In genomic region chr1:212173572-212173971, GRCh38 we compare ENCODE assay signal across 23 cellular contexts.
DNase-seq lines count a peak whose midpoint lies in the region; ATAC-seq, FAIRE-seq and TF ChIP-seq lines count a peak whose summit lies in the region.
"Had no signal": no experiment of that assay in that cellular context is flagged by ENCODE, and none has a peak within 500 bp of the region (broad histone marks: within the 10 kb centered on the region; RNA-seq: fewer than 3 reads in every experiment).

No MANE protein-coding gene starts in this region.

- no peaks in the 10 kb centered on the region for H3K9me3 ChIP-seq in Caco-2
- no peaks in the 10 kb centered on the region for H3K9me3 ChIP-seq in K562 (replicated peaks; ENCODE audit: control insufficient read depth, insufficient read depth, low read depth, low read length)
- H3K9me3 ChIP-seq in small intestine (ENCODE audit: control insufficient read depth, low read depth) = no peaks in the 10 kb centered on the region

- H3K9me1 ChIP-seq in K562 (ENCODE audit: control insufficient read depth, insufficient read depth, low read length) = no peaks in the 10 kb centered on the region

- H3K4me1 ChIP-seq in Caco-2 (peaks cover 10% of the 10 kb centered on the region), K562 (replicated peaks in 1 of 2; ENCODE audit: control insufficient read depth in 2 of 2, insufficient read depth in 2 of 2, low read length in 2 of 2) (no peaks in the 10 kb centered on the region; a peak in 1 of 5 replicates), small intestine (ENCODE audit: control insufficient read depth in 2 of 2, insufficient read depth in 1 of 2, low read depth in 1 of 2, low read length in 1 of 2) (no peaks in the 10 kb centered on the region), foreskin keratinocyte (no peaks in the 10 kb centered on the region)

- H3K9me3 Mint-ChIP-seq in Caco-2 (ENCODE audit: unreplicated experiment) = no peaks in the 10 kb centered on the region
- H3K9me3 Mint-ChIP-seq in nephron progenitor cell = no peaks in the 10 kb centered on the region
- no peaks in the 10 kb centered on the region for H3K9me3 Mint-ChIP-seq in activated naive CD8-positive, alpha-beta T cell treated with anti-CD3 and anti-CD28 coated beads, Interleukin-2, amount 50 U/mL, for 24 hours
- H3K9me3 Mint-ChIP-seq: CD8-positive, alpha-beta memory T cell had no signal

- no peak for TF ChIP-seq RAD21 in K562 (CRISPR knock-in tag; conservative IDR thresholded peaks at IDR 0.05 in 1 of 2, IDR thresholded peaks at IDR 0.05 in 1 of 2)

- FAIRE-seq in K562 (lab: Jason Lieb, UNC) (peak; percentile 15), small intestine (lab: Jason Lieb, UNC) (no peak)
- FAIRE-seq: A204.1, D721Med, G401.6, GM12891, GM19239 had no signal

- peak overlapping the region; percentile 14 for H3K27ac Mint-ChIP-seq in Caco-2 (ENCODE audit: unreplicated experiment)
- peak overlapping the region; percentile 13 for H3K27ac Mint-ChIP-seq in nephron progenitor cell
- no peak overlapping the region for H3K27ac Mint-ChIP-seq in activated naive CD8-positive, alpha-beta T cell treated with anti-CD3 and anti-CD28 coated beads, Interleukin-2, amount 50 U/mL, for 24 hours
- H3K27ac Mint-ChIP-seq: B cell; CD4-positive, alpha-beta memory T cell; CD8-positive, alpha-beta memory T cell had no signal

- ATAC-seq in K562 = no peak
- no peak for ATAC-seq in foreskin keratinocyte
- ATAC-seq in activated naive CD8-positive, alpha-beta T cell treated with anti-CD3 and anti-CD28 coated beads, Interleukin-2, amount 50 U/mL, for 24 hours = no peak

- H3K36me3 ChIP-seq in Caco-2 (ENCODE audit: control insufficient read depth, insufficient read depth, low read length) (no peaks in the 10 kb centered on the region), K562 (ENCODE audit: control insufficient read depth, insufficient read depth, low read length) (no peaks in the 10 kb centered on the region), small intestine (ENCODE audit: control insufficient read depth in 2 of 2, insufficient read depth in 2 of 2, low read length in 2 of 2) (no peaks in the 10 kb centered on the region)
- H3K36me3 ChIP-seq: BLaER1 treated with 17β-estradiol and CSF1 and Interleukin-3, amounts not matched to agents 10 nM and 100 nM had no signal

- CTCF ChIA-PET in Caco-2 (lab: Charles Lee) = no interaction called here
- CTCF ChIA-PET in K562 (lab: Yijun Ruan, JAX; ENCODE audit: low intra/inter-chr PET ratio) = no interaction called here

- in situ Hi-C loops in K562 (cut with MboI) = no loop called here

- H3K27me3 ChIP-seq in Caco-2 (replicated peaks; ENCODE audit: control insufficient read depth, insufficient read depth, low read length) (no peaks in the 10 kb centered on the region), K562 (ENCODE audit: control insufficient read depth in 2 of 2, insufficient read depth in 2 of 2, low read length in 2 of 2) (no peaks in the 10 kb centered on the region), small intestine (ENCODE audit: control insufficient read depth in 2 of 2, insufficient read depth in 2 of 2, low read length in 2 of 2) (no peaks in the 10 kb centered on the region), foreskin keratinocyte (no peaks in the 10 kb centered on the region)
- H3K27me3 ChIP-seq: BLaER1 treated with 17β-estradiol and CSF1 and Interleukin-3, amounts not matched to agents 10 nM and 100 nM had no signal

- BruUV-seq in Caco-2 (replicated peaks; lab: Mats Ljungman, UMichigan) = no TSS peak
- no TSS peak for BruUV-seq in K562 (replicated peaks; lab: Mats Ljungman, UMichigan)

- no peak for TF ChIP-seq CTCF in Caco-2 (IDR thresholded peaks at IDR 0.05; ENCODE audit: insufficient read depth in 1 of 2, low read depth in 1 of 2, low read length in 1 of 2, severe bottlenecking in 1 of 2, unreplicated experiment in 1 of 2)
- TF ChIP-seq CTCF in K562 (IDR thresholded peaks at IDR 0.05 in 2 of 3, conservative IDR thresholded peaks at IDR 0.05 in 1 of 3; ENCODE audit: insufficient read depth in 2 of 3, low read depth in 1 of 3, low read length in 3 of 3) = no peak
- TF ChIP-seq CTCF in nephron progenitor cell (IDR thresholded peaks at IDR 0.05) = no peak
- TF ChIP-seq CTCF in foreskin keratinocyte (conservative IDR thresholded peaks at IDR 0.05) = no peak

- H3K27me3 Mint-ChIP-seq in Caco-2 (ENCODE audit: insufficient read depth, unreplicated experiment) (no peaks in the 10 kb centered on the region), nephron progenitor cell (ENCODE audit: low read depth, poor library complexity) (peaks cover 4% of the 10 kb centered on the region)
- no peaks in the 10 kb centered on the region for H3K27me3 Mint-ChIP-seq in activated naive CD8-positive, alpha-beta T cell treated with anti-CD3 and anti-CD28 coated beads, Interleukin-2, amount 50 U/mL, for 24 hours
- H3K27me3 Mint-ChIP-seq: B cell; CD4-positive, alpha-beta memory T cell; CD8-positive, alpha-beta memory T cell had no signal

- H3K9ac ChIP-seq in K562 (ENCODE audit: insufficient read depth in 1 of 2, low read depth in 2 of 2, low read length in 2 of 2) = no peak overlapping the region
- H3K9ac ChIP-seq: BLaER1 treated with 17β-estradiol and CSF1 and Interleukin-3, amounts not matched to agents 10 nM and 100 nM had no signal

- peaks cover 8% of the 10 kb centered on the region for H3K4me1 Mint-ChIP-seq in Caco-2 (ENCODE audit: low read depth, unreplicated experiment)
- H3K4me1 Mint-ChIP-seq in nephron progenitor cell = no peaks in the 10 kb centered on the region
- peaks cover 4% of the 10 kb centered on the region for H3K4me1 Mint-ChIP-seq in activated naive CD8-positive, alpha-beta T cell treated with anti-CD3 and anti-CD28 coated beads, Interleukin-2, amount 50 U/mL, for 24 hours
- H3K4me1 Mint-ChIP-seq: B cell; CD8-positive, alpha-beta memory T cell had no signal

- no peak overlapping the region for H3K27ac ChIP-seq in K562 (ENCODE audit: extremely low read depth, low read depth, low read length)
- no peak overlapping the region for H3K27ac ChIP-seq in small intestine (ENCODE audit: low read depth in 1 of 2, low read length in 1 of 2)
- no peak overlapping the region for H3K27ac ChIP-seq in foreskin keratinocyte
- H3K27ac ChIP-seq: BLaER1 treated with 17β-estradiol and CSF1 and Interleukin-3, amounts not matched to agents 10 nM and 100 nM; C4-2B had no signal

- H3K4me2 ChIP-seq in K562 (ENCODE audit: insufficient read depth, low read length) = no peak overlapping the region
- H3K4me2 ChIP-seq: BLaER1 treated with 17β-estradiol and CSF1 and Interleukin-3, amounts not matched to agents 10 nM and 100 nM had no signal

- TF ChIP-seq POLR2A in K562 (conservative IDR thresholded peaks at IDR 0.05) = no peak

- POLR2A ChIA-PET in Caco-2 (lab: Charles Lee) (no interaction called here), K562 (lab: Yijun Ruan, JAX) (no interaction called here)

- WGBS in K562 (ENCODE audit: insufficient coverage, low coverage, missing lambda C conversion rate) = 84% methylated on average over 3 of the region's 3 CpGs
- 19 to 80% (median 49%) methylated on average over 3 of the region's 3 CpGs for WGBS in small intestine, 3 donors

- DNase-seq in Caco-2 (no peak), K562 (ENCODE audit: extremely low read depth in 1 of 4, low spot score in 3 of 4) (no peak), nephron progenitor cell (no peak), small intestine (peak; percentile 68), Ammon's horn (ENCODE audit: low spot score) (no peak), foreskin keratinocyte (no peak)
- DNase-seq in activated naive CD8-positive, alpha-beta T cell treated with anti-CD3 and anti-CD28 coated beads, Interleukin-2, amount 50 U/mL, for 24 hours = no peak
- DNase-seq: 8988T; ACHN; Calu3; CD4-positive, alpha-beta memory T cell; CD8-positive, alpha-beta memory T cell; COR-L47; DMS79 treated with DMSO at 0.1 percent for 48 hours; GF-D8 had no signal

- H2AFZ ChIP-seq in K562 (ENCODE audit: low read depth, low read length) = no peak overlapping the region

- no peaks in the 10 kb centered on the region for H4K20me1 ChIP-seq in K562 (replicated peaks; ENCODE audit: control insufficient read depth, insufficient read depth, low read length)
- H4K20me1 ChIP-seq: BLaER1 treated with 17β-estradiol and CSF1 and Interleukin-3, amounts not matched to agents 10 nM and 100 nM had no signal

- intact Hi-C loops in Caco-2 (cut with micrococcal nuclease; ENCODE audit: unreplicated experiment) (no loop called here), K562 (cut with micrococcal nuclease) (no loop called here)

- H3K79me2 ChIP-seq in K562 (ENCODE audit: control insufficient read depth, insufficient read depth, low read length) = no peaks in the 10 kb centered on the region

- H3K4me3 ChIP-seq in Caco-2 (ENCODE audit: low read depth, low read length) (no peak overlapping the region), K562 (no peak overlapping the region), small intestine (ENCODE audit: low read depth in 1 of 2, low read length in 2 of 2) (no peak overlapping the region)
- H3K4me3 ChIP-seq: BLaER1 treated with 17β-estradiol and CSF1 and Interleukin-3, amounts not matched to agents 10 nM and 100 nM had no signal

- H3K4me3 Mint-ChIP-seq in Caco-2 (ENCODE audit: unreplicated experiment) (no peak overlapping the region), nephron progenitor cell (no peak overlapping the region)
- H3K4me3 Mint-ChIP-seq in activated naive CD8-positive, alpha-beta T cell treated with anti-CD3 and anti-CD28 coated beads, Interleukin-2, amount 50 U/mL, for 24 hours = no peak overlapping the region
- H3K4me3 Mint-ChIP-seq: B cell; CD4-positive, alpha-beta memory T cell; CD8-positive, alpha-beta memory T cell had no signal

- H3K36me3 Mint-ChIP-seq in Caco-2 (ENCODE audit: insufficient read depth, unreplicated experiment) (no peaks in the 10 kb centered on the region), nephron progenitor cell (ENCODE audit: low read depth) (peaks cover 18% of the 10 kb centered on the region)
- no peaks in the 10 kb centered on the region for H3K36me3 Mint-ChIP-seq in activated naive CD8-positive, alpha-beta T cell treated with anti-CD3 and anti-CD28 coated beads, Interleukin-2, amount 50 U/mL, for 24 hours (ENCODE audit: low read depth)
- H3K36me3 Mint-ChIP-seq: CD4-positive, alpha-beta memory T cell; CD8-positive, alpha-beta memory T cell had no signal

- TF ChIP-seq EP300 in K562 (IDR thresholded peaks at IDR 0.05; ENCODE audit: low read length) = no peak

TF ChIP-seq in K562, 482 proteins besides CTCF, POLR2A, EP300 and RAD21:
- TF ChIP-seq TCF7 (IDR thresholded peaks at IDR 0.05; ENCODE audit: borderline replicate concordance) (no peak), ZNF551 (CRISPR knock-in tag; IDR thresholded peaks at IDR 0.05) (no peak), GTF2E2 (tag; IDR thresholded peaks at IDR 0.05) (no peak), ZFP36 (IDR thresholded peaks at IDR 0.05; ENCODE audit: low read depth, low read length, partially characterized antibody) (peak; percentile 24)
TF ChIP-seq in K562: peak in this region for 1.
